ENCODE assay signal across 29 cellular contexts in the genomic region with DNA sequence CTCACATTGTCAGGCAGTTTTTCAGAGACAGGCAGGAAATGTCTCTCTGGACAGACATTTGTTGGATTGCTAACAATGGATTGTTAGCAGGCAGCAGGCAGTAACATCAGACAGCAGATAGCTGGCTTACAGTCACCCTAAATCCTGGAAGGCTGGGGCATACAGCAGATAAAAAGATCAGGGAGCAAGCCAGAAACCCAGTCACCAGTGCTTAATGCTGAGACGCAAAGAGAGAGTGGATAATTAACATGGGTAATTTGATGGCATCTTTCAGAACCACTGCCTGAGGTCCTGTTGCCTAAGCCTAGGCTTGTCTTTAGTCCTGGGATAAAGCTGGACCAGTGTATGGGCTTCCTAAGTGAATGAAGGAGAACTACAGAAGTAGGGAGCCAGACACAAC. TPM values are rescaled to one million over a fixed set of nuclear protein-coding genes. Genes with fewer than 3 reads are reported as not detected.
DNase-seq lines count a peak whose midpoint lies in the region; ATAC-seq, FAIRE-seq and TF ChIP-seq lines count a peak whose summit lies in the region.
"Had no signal": no experiment of that assay in that cellular context is flagged by ENCODE, and none has a peak within 500 bp of the region (broad histone marks: within the 10 kb centered on the region; RNA-seq: fewer than 3 reads in every experiment).

No MANE protein-coding gene starts in this region.

- peak in 1 of 2 experiments; percentile 41; a peak in 1 of 4 replicates for TF ChIP-seq EP300 in SK-N-SH (IDR thresholded peaks at IDR 0.05; ENCODE audit: borderline replicate concordance in 1 of 2, low read depth in 1 of 2, low read length in 1 of 2)

- H3K36me3 Mint-ChIP-seq in naive thymus-derived CD4-positive, alpha-beta T cell, result no peaks in the 10 kb centered on the region
- H3K36me3 Mint-ChIP-seq: CD8-positive, alpha-beta T cell had no signal

- intact Hi-C loops in naive thymus-derived CD4-positive, alpha-beta T cell (cut with micrococcal nuclease), result no loop called here

- H3K4me1 ChIP-seq in SK-N-SH (ENCODE audit: control insufficient read depth in 1 of 2, insufficient read depth in 2 of 2, low read depth in 1 of 2, low read length in 1 of 2), result peaks cover 0 to 14% of the 10 kb centered on the region in 2 experiments; a peak in 2 of 4 replicates
- no peaks in the 10 kb centered on the region for H3K4me1 ChIP-seq in naive thymus-derived CD4-positive, alpha-beta T cell (ENCODE audit: control insufficient read depth in 2 of 2, insufficient read depth in 2 of 2, low read length in 2 of 2)
- H3K4me1 ChIP-seq: BLaER1 treated with 17β-estradiol and CSF1 and Interleukin-3, amounts not matched to agents 10 nM and 100 nM; Caco-2 had no signal

- 64% methylated on average over 1 of the region's 1 CpG for WGBS in SK-N-SH (ENCODE audit: low lambda C conversion rate)

- POLR2A ChIA-PET in SK-N-SH (lab: Yijun Ruan, JAX), result no interaction called here
- POLR2A ChIA-PET in naive thymus-derived CD4-positive, alpha-beta T cell (lab: Charles Lee), result no interaction called here

- no peaks in the 10 kb centered on the region for H3K36me3 ChIP-seq in SK-N-SH (replicated peaks in 1 of 2; ENCODE audit: control insufficient read depth in 1 of 2, insufficient read depth in 2 of 2, low read length in 1 of 2)
- no peaks in the 10 kb centered on the region for H3K36me3 ChIP-seq in naive thymus-derived CD4-positive, alpha-beta T cell (ENCODE audit: control insufficient read depth in 2 of 3, insufficient read depth in 3 of 3, low read length in 3 of 3)
- H3K36me3 ChIP-seq: BLaER1 treated with 17β-estradiol and CSF1 and Interleukin-3, amounts not matched to agents 10 nM and 100 nM had no signal

- no peaks in the 10 kb centered on the region for H3K9me3 ChIP-seq in SK-N-SH
- no peaks in the 10 kb centered on the region for H3K9me3 ChIP-seq in naive thymus-derived CD4-positive, alpha-beta T cell (ENCODE audit: control insufficient read depth in 2 of 3, low read length in 3 of 3)
- H3K9me3 ChIP-seq: BLaER1 treated with 17β-estradiol and CSF1 and Interleukin-3, amounts not matched to agents 10 nM and 100 nM; Caco-2 had no signal

- no peak for ATAC-seq in SK-N-SH treated with all-trans-retinoic acid at 6 μM for 48 hours
- no peak for ATAC-seq in naive thymus-derived CD4-positive, alpha-beta T cell
- ATAC-seq in GM19397 (IDR thresholded peaks at IDR 0.05; ENCODE audit: unreplicated experiment), result no peak
- ATAC-seq: CD8-positive, alpha-beta T cell; GM12878 had no signal

- H3K4me3 ChIP-seq in SK-N-SH (ENCODE audit: low read depth in 2 of 2, low read length in 1 of 2), result no peak overlapping the region
- no peak overlapping the region for H3K4me3 ChIP-seq in naive thymus-derived CD4-positive, alpha-beta T cell (ENCODE audit: low read length)
- H3K4me3 ChIP-seq: BLaER1 treated with 17β-estradiol and CSF1 and Interleukin-3, amounts not matched to agents 10 nM and 100 nM; GM12878 had no signal

- no peak overlapping the region for H3K9ac ChIP-seq in SK-N-SH
- H3K9ac ChIP-seq: BLaER1 treated with 17β-estradiol and CSF1 and Interleukin-3, amounts not matched to agents 10 nM and 100 nM had no signal

- no peaks in the 10 kb centered on the region; the same call in 1 of the 2 replicates for H3K9me2 ChIP-seq in SK-N-SH

- H3F3A ChIP-seq in SK-N-SH (replicated peaks; ENCODE audit: insufficient read depth), result no peaks in the 10 kb centered on the region

- H3K79me2 ChIP-seq in SK-N-SH (ENCODE audit: insufficient read depth), result no peaks in the 10 kb centered on the region

- DNase-seq in SK-N-SH, result peak; percentile 25
- DNase-seq in D721Med (ENCODE audit: insufficient read length, low spot score), result no peak
- no peak for DNase-seq in naive thymus-derived CD4-positive, alpha-beta T cell
- DNase-seq: 8988T; ACHN; Caco-2; Calu3; CD4-positive, alpha-beta T cell; CD8-positive, alpha-beta T cell; DMS 273 treated with DMSO at 0.1 percent for 48 hours; DMS153; DMS53; DMS79; DND-41; EL; GDM1 had no signal

- no peak overlapping the region for H3K4me2 ChIP-seq in SK-N-SH
- H3K4me2 ChIP-seq: BLaER1 treated with 17β-estradiol and CSF1 and Interleukin-3, amounts not matched to agents 10 nM and 100 nM had no signal

- H4K20me1 ChIP-seq in SK-N-SH (ENCODE audit: insufficient read depth), result no peaks in the 10 kb centered on the region
- H4K20me1 ChIP-seq: BLaER1 treated with 17β-estradiol and CSF1 and Interleukin-3, amounts not matched to agents 10 nM and 100 nM had no signal

- peak overlapping the region in 1 of 2 experiments; percentile 92; a peak in 2 of 4 replicates for H3K27ac ChIP-seq in SK-N-SH (ENCODE audit: low read depth in 2 of 2, low read length in 1 of 2)
- H3K27ac ChIP-seq in naive thymus-derived CD4-positive, alpha-beta T cell (ENCODE audit: low read depth, low read length), result no peak overlapping the region
- H3K27ac ChIP-seq: BLaER1 treated with 17β-estradiol and CSF1 and Interleukin-3, amounts not matched to agents 10 nM and 100 nM; C4-2B had no signal

- no peaks in the 10 kb centered on the region for H3K4me1 Mint-ChIP-seq in naive thymus-derived CD4-positive, alpha-beta T cell

- no peaks in the 10 kb centered on the region for H3K27me3 ChIP-seq in SK-N-SH (ENCODE audit: insufficient read depth)
- no peaks in the 10 kb centered on the region for H3K27me3 ChIP-seq in naive thymus-derived CD4-positive, alpha-beta T cell (ENCODE audit: control insufficient read depth in 2 of 2, insufficient read depth in 2 of 2, low read length in 2 of 2)
- H3K27me3 ChIP-seq: BLaER1 treated with 17β-estradiol and CSF1 and Interleukin-3, amounts not matched to agents 10 nM and 100 nM had no signal

- no peak overlapping the region for H3K4me3 Mint-ChIP-seq in naive thymus-derived CD4-positive, alpha-beta T cell
- H3K4me3 Mint-ChIP-seq: CD4-positive, alpha-beta T cell; CD8-positive, alpha-beta T cell had no signal

- no peaks in the 10 kb centered on the region for H3K27me3 Mint-ChIP-seq in naive thymus-derived CD4-positive, alpha-beta T cell
- H3K27me3 Mint-ChIP-seq: CD4-positive, alpha-beta T cell had no signal

- TF ChIP-seq RAD21 in SK-N-SH (IDR thresholded peaks at IDR 0.05; ENCODE audit: low read length), result no peak; the same call in 1 of the 2 replicates

- H3K27ac Mint-ChIP-seq in naive thymus-derived CD4-positive, alpha-beta T cell, result no peak overlapping the region
- H3K27ac Mint-ChIP-seq: CD4-positive, alpha-beta T cell; CD8-positive, alpha-beta T cell had no signal

- H2AFZ ChIP-seq in SK-N-SH (ENCODE audit: low read depth), result no peak overlapping the region

- peak; percentile 97 for FAIRE-seq in D721Med (lab: Jason Lieb, UNC)
- FAIRE-seq: A204.1, GM12878, GM12892, GM18507 had no signal

- TF ChIP-seq CTCF in SK-N-SH (IDR thresholded peaks at IDR 0.05), result no peak
- no peak for TF ChIP-seq CTCF in D721Med (IDR thresholded peaks at IDR 0.05; ENCODE audit: insufficient read depth, missing control alignments)

- H3K9me3 Mint-ChIP-seq in naive thymus-derived CD4-positive, alpha-beta T cell, result peaks cover 0 to 11% (median 5%) of the 10 kb centered on the region in 11 donors

- CTCF ChIA-PET in SK-N-SH (lab: Yijun Ruan, JAX), result no interaction called here
- CTCF ChIA-PET in naive thymus-derived CD4-positive, alpha-beta T cell (lab: Charles Lee), result no interaction called here

TF ChIP-seq in SK-N-SH, 30 proteins besides CTCF, POLR2A, EP300 and RAD21 (continues in another document):
- TF ChIP-seq, protein P1, sequence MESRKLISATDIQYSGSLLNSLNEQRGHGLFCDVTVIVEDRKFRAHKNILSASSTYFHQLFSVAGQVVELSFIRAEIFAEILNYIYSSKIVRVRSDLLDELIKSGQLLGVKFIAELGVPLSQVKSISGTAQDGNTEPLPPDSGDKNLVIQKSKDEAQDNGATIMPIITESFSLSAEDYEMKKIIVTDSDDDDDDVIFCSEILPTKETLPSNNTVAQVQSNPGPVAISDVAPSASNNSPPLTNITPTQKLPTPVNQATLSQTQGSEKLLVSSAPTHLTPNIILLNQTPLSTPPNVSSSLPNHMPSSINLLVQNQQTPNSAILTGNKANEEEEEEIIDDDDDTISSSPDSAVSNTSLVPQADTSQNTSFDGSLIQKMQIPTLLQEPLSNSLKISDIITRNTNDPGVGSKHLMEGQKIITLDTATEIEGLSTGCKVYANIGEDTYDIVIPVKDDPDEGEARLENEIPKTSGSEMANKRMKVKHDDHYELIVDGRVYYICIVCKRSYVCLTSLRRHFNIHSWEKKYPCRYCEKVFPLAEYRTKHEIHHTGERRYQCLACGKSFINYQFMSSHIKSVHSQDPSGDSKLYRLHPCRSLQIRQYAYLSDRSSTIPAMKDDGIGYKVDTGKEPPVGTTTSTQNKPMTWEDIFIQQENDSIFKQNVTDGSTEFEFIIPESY (IDR thresholded peaks at IDR 0.05; ENCODE audit: borderline replicate concordance, low read depth), result no peak

TF ChIP-seq in SK-N-SH treated with all-trans-retinoic acid at 6 μM for 48 hours, 23 proteins besides CTCF, POLR2A, EP300 and RAD21 (continues in another document):
- TF ChIP-seq TOX (CRISPR knock-in tag; IDR thresholded peaks at IDR 0.05; ENCODE audit: borderline replicate concordance), result no peak
- no peak for TF ChIP-seq ZFP3 (CRISPR knock-in tag; IDR thresholded peaks at IDR 0.05)
- TF ChIP-seq, protein P2, sequence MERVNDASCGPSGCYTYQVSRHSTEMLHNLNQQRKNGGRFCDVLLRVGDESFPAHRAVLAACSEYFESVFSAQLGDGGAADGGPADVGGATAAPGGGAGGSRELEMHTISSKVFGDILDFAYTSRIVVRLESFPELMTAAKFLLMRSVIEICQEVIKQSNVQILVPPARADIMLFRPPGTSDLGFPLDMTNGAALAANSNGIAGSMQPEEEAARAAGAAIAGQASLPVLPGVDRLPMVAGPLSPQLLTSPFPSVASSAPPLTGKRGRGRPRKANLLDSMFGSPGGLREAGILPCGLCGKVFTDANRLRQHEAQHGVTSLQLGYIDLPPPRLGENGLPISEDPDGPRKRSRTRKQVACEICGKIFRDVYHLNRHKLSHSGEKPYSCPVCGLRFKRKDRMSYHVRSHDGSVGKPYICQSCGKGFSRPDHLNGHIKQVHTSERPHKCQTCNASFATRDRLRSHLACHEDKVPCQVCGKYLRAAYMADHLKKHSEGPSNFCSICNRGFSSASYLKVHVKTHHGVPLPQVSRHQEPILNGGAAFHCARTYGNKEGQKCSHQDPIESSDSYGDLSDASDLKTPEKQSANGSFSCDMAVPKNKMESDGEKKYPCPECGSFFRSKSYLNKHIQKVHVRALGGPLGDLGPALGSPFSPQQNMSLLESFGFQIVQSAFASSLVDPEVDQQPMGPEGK (CRISPR knock-in tag; IDR thresholded peaks at IDR 0.05; ENCODE audit: borderline replicate concordance), result no peak
- TF ChIP-seq GLIS3 (CRISPR knock-in tag; IDR thresholded peaks at IDR 0.05), result no peak

RNA-seq across cellular contexts. Expression of a gene that starts 22.4 kb away (rescaled TPM):
- 0.21 and 0.62 TPM in 2 replicates for polyA plus RNA-seq in SK-N-SH (2012; rRNA removed)
- polyA plus RNA-seq in SK-N-SH (2012; cell fraction: cytosol; rRNA removed), result 0.31 and 0.47 TPM in 2 replicates
- 0.06 and 0.08 TPM in 2 replicates for polyA plus RNA-seq in SK-N-SH (2012; cell fraction: nucleus; rRNA removed)
- total RNA-seq in naive thymus-derived CD4-positive, alpha-beta T cell, result not detected
- not detected for polyA plus RNA-seq in naive thymus-derived CD4-positive, alpha-beta T cell
- total RNA-seq: A673; Caco-2; Calu3; CD4-positive, alpha-beta T cell; CD8-positive, alpha-beta T cell; Daoy; G401; GM12878 had no signal
- polyA plus RNA-seq: AG04450, BJ, GM12878 had no signal
